Comparison of ENCODE assay signal across 9 cellular contexts in genomic region chr5:40841068-40841805, GRCh38. TPM values are rescaled to one million over a fixed set of nuclear protein-coding genes. Genes with fewer than 3 reads are reported as not detected.
A peak's percentile ranks its signal among the peaks of the same experiment; 100 is the strongest.
DNase-seq lines count a peak whose midpoint lies in the region; ATAC-seq and TF ChIP-seq lines count a peak whose summit lies in the region.
"Had no signal": no experiment of that assay in that cellular context is flagged by ENCODE, and none has a peak within 500 bp of the region (broad histone marks: within the 10 kb centered on the region; RNA-seq: fewer than 3 reads in every experiment).

Gene CARD6, plus strand, starts transcription at chr5:40841367. Its CDS starts 16 bp downstream, at chr5:40841383.

- DNase-seq in activated CD8-positive, alpha-beta memory T cell treated with anti-CD3 and anti-CD28 coated beads, Interleukin-2, amount 10 ng/mL, durations not matched to agents 7 days and 5 days = no peak
- DNase-seq in activated CD8-positive, alpha-beta memory T cell treated with anti-CD3 and anti-CD28 coated beads, Interleukin-2, amount 50 U/mL, for 4 hours = no peak
- DNase-seq in UCSD-AML1 (lab: John Stamatoyannopoulos, UW; ENCODE audit: unreplicated experiment) (peak; percentile 31), foreskin keratinocyte (peak in 1 of 2 donors; percentile 48), psoas muscle (no peak), GDM1 (lab: John Stamatoyannopoulos, UW) (no peak)
- no peak for DNase-seq in stimulated activated CD4-positive, alpha-beta T cell treated with anti-CD3 and anti-CD28 coated beads, Interleukin-1b, Interleukin-23, amount 100 ng/mL, for 48 hours

- intact Hi-C loops in psoas muscle (cut with DNase I) = no loop called here

- H3K9me3 ChIP-seq in psoas muscle = no peaks in the 10 kb centered on the region

- TF ChIP-seq CTCF in foreskin keratinocyte (conservative IDR thresholded peaks at IDR 0.05) (no peak), psoas muscle (IDR thresholded peaks at IDR 0.05) (no peak)

- H3K36me3 ChIP-seq in psoas muscle (ENCODE audit: insufficient read depth in 1 of 2, low read depth in 1 of 2) = no peaks in the 10 kb centered on the region
- H3K36me3 ChIP-seq: cardiac muscle cell had no signal

- H3K9me3 Mint-ChIP-seq in activated CD8-positive, alpha-beta memory T cell treated with anti-CD3 and anti-CD28 coated beads, Interleukin-2, amount 10 ng/mL, durations not matched to agents 7 days and 5 days (ENCODE audit: low read depth) = no peaks in the 10 kb centered on the region

- peak; percentile 66 for ATAC-seq in activated CD8-positive, alpha-beta memory T cell treated with anti-CD3 and anti-CD28 coated beads, Interleukin-2, amount 10 ng/mL, durations not matched to agents 7 days and 5 days
- ATAC-seq in HG03439 (IDR thresholded peaks at IDR 0.05; ENCODE audit: unreplicated experiment) (peak; percentile 42), foreskin keratinocyte (peak; percentile 52), psoas muscle (peak in 2 of 4 donors; percentile 35 to 62)

- H3K27ac ChIP-seq in foreskin keratinocyte (peak within 1 kb of the TSS; percentile 85), psoas muscle (peak within 1 kb of the TSS; percentile 51)
- H3K27ac ChIP-seq: cardiac muscle cell had no signal

- H3K4me3 Mint-ChIP-seq in activated CD8-positive, alpha-beta memory T cell treated with anti-CD3 and anti-CD28 coated beads, Interleukin-2, amount 10 ng/mL, durations not matched to agents 7 days and 5 days = peak within 1 kb of the TSS; percentile 78

- H3K27me3 Mint-ChIP-seq in activated CD8-positive, alpha-beta memory T cell treated with anti-CD3 and anti-CD28 coated beads, Interleukin-2, amount 10 ng/mL, durations not matched to agents 7 days and 5 days = peaks cover 17% of the 10 kb centered on the region

- CTCF ChIA-PET in activated CD8-positive, alpha-beta memory T cell treated with anti-CD3 and anti-CD28 coated beads, Interleukin-2, amount 10 ng/mL, durations not matched to agents 7 days and 5 days (lab: Charles Lee) = interaction anchor here (1.0 to 1.3 kb wide), 2 partner anchors 38 to 43 kb away, joined by 3 read pairs; partner anchors contain the start of gene PRKAA1

- peak within 1 kb of the TSS; percentile 86 for H3K27ac Mint-ChIP-seq in activated CD8-positive, alpha-beta memory T cell treated with anti-CD3 and anti-CD28 coated beads, Interleukin-2, amount 10 ng/mL, durations not matched to agents 7 days and 5 days

- WGBS in psoas muscle, 3 donors = 47 to 51% (median 48%) methylated on average over 9 of the region's 9 CpGs

- H3K4me3 ChIP-seq in psoas muscle = peak within 1 kb of the TSS; percentile 57
- H3K4me3 ChIP-seq: cardiac muscle cell had no signal

- peaks cover 7% of the 10 kb centered on the region for H3K36me3 Mint-ChIP-seq in activated CD8-positive, alpha-beta memory T cell treated with anti-CD3 and anti-CD28 coated beads, Interleukin-2, amount 10 ng/mL, durations not matched to agents 7 days and 5 days

- peaks cover 28% of the 10 kb centered on the region for H3K4me1 Mint-ChIP-seq in activated CD8-positive, alpha-beta memory T cell treated with anti-CD3 and anti-CD28 coated beads, Interleukin-2, amount 10 ng/mL, durations not matched to agents 7 days and 5 days

- H3K4me1 ChIP-seq in foreskin keratinocyte (peaks cover 12% of the 10 kb centered on the region), psoas muscle (peaks cover 4% of the 10 kb centered on the region)

- no peaks in the 10 kb centered on the region for H3K27me3 ChIP-seq in foreskin keratinocyte
- H3K27me3 ChIP-seq in psoas muscle (ENCODE audit: insufficient read depth in 3 of 3, low read length in 2 of 3) = no peaks in the 10 kb centered on the region
- H3K27me3 ChIP-seq: cardiac muscle cell had no signal

RNA-seq across cellular contexts. Expression of gene CARD6, which starts in this region (rescaled TPM):
- 1 to 10 TPM; 2.6 to 4.6 TPM for total RNA-seq in activated CD8-positive, alpha-beta memory T cell treated with anti-CD3 and anti-CD28 coated beads, Interleukin-2, amount 10 ng/mL, durations not matched to agents 7 days and 5 days
- total RNA-seq in foreskin keratinocyte (5.7 and 6.4 TPM in 2 replicates), psoas muscle (1 to 10 TPM; 3.0 to 4.1 (median 3.8) TPM)
- polyA plus RNA-seq in foreskin keratinocyte (2.4 and 2.7 TPM in 2 replicates), psoas muscle (1 to 10 TPM; 1.1 to 2.9 (median 1.2) TPM)
